Comparison of ENCODE assay signal across 12 cellular contexts in genomic region chr18:23883277-23883790, GRCh38.
DNase-seq lines count a peak whose midpoint lies in the region; ATAC-seq, FAIRE-seq and TF ChIP-seq lines count a peak whose summit lies in the region.
"Had no signal": no experiment of that assay in that cellular context is flagged by ENCODE, and none has a peak within 500 bp of the region (broad histone marks: within the 10 kb centered on the region; RNA-seq: fewer than 3 reads in every experiment).

No MANE protein-coding gene starts in this region.

- POLR2A ChIA-PET in HepG2 (lab: Yijun Ruan, JAX): interaction anchor here (0.6 to 3.1 kb wide), 6 partner anchors 12 to 232 kb away, joined by 3 to 10 read pairs (median 4); no protein-coding TSS in a partner anchor

- H3K27ac Mint-ChIP-seq in activated T-helper 17 cell treated with anti-CD3 and anti-CD28 coated beads, Interleukin-2, amount 50 U/mL, for 72 hours: no peak overlapping the region
- H3K27ac Mint-ChIP-seq: endodermal cell had no signal

- no peaks in the 10 kb centered on the region for H3K27me3 Mint-ChIP-seq in activated T-helper 17 cell treated with anti-CD3 and anti-CD28 coated beads, Interleukin-2, amount 50 U/mL, for 72 hours

- no peaks in the 10 kb centered on the region for H3K36me3 ChIP-seq in HepG2 (replicated peaks in 1 of 2; ENCODE audit: control insufficient read depth in 1 of 2, insufficient read depth in 2 of 2, low read length in 2 of 2)
- H3K36me3 ChIP-seq in aorta (ENCODE audit: control insufficient read depth in 1 of 2, insufficient read depth in 2 of 2, low read length in 1 of 2): no peaks in the 10 kb centered on the region
- H3K36me3 ChIP-seq: left lung had no signal

- H2AFZ ChIP-seq in HepG2 (ENCODE audit: low read length): peak overlapping the region; percentile 32

- in situ Hi-C loops in HepG2 (cut with HindIII; ENCODE audit: extremely low pct_ligation_motif_present, low pct_unique_long_range_greater_than_20kb): no loop called here

- peak overlapping the region; percentile 11; the same call in 1 of the 2 replicates for H3K9ac ChIP-seq in HepG2 (ENCODE audit: insufficient read depth, low read depth, low read length)

- intact Hi-C loops in Right ventricle myocardium inferior (cut with DNase I) (no loop called here), cardiac septum (cut with DNase I) (no loop called here), HepG2 (cut with micrococcal nuclease; ENCODE audit: unreplicated experiment) (no loop called here), aorta (cut with DNase I) (no loop called here)

- H3K4me3 ChIP-seq in HepG2 (replicated peaks in 1 of 3; ENCODE audit: insufficient read depth in 1 of 3, low read depth in 2 of 3, low read length in 3 of 3): peak overlapping the region in 2 of 3 experiments; percentile 1 to 24; a peak in 1 of 6 replicates
- no peak overlapping the region for H3K4me3 ChIP-seq in aorta (ENCODE audit: low read length in 2 of 2)
- H3K4me3 ChIP-seq: left lung had no signal

- no peaks in the 10 kb centered on the region for H3K36me3 Mint-ChIP-seq in activated T-helper 17 cell treated with anti-CD3 and anti-CD28 coated beads, Interleukin-2, amount 50 U/mL, for 72 hours (ENCODE audit: low read depth)

- peak; percentile 22 to 49; a peak in 1 of 4 replicates for TF ChIP-seq EP300 in HepG2 (IDR thresholded peaks at IDR 0.05; ENCODE audit: low read depth in 2 of 2, low read length in 2 of 2)
- TF ChIP-seq EP300 in HepG2 (CRISPR knock-in tag; IDR thresholded peaks at IDR 0.05; ENCODE audit: borderline replicate concordance): no peak

- 4% methylated on average over 3 of the region's 3 CpGs for WGBS in HepG2 (ENCODE audit: low lambda C conversion rate)
- WGBS in aorta, 2 donors: 92 to 94% methylated on average over 3 of the region's 3 CpGs

- peak; percentile 81 for FAIRE-seq in HepG2 (lab: Jason Lieb, UNC)

- no peak; a peak in 1 of 4 replicates for TF ChIP-seq POLR2A in HepG2 (IDR thresholded peaks at IDR 0.05; ENCODE audit: insufficient read depth in 1 of 2, low read depth in 2 of 2, low read length in 2 of 2)

- H3K79me2 ChIP-seq in HepG2 (ENCODE audit: insufficient read depth, low read length): no peaks in the 10 kb centered on the region

- no peaks in the 10 kb centered on the region for H4K20me1 ChIP-seq in HepG2 (ENCODE audit: insufficient read depth, low read length)

- ATAC-seq in Right ventricle myocardium inferior: peak; percentile 77
- peak; percentile 32 for ATAC-seq in activated T-helper 17 cell treated with anti-CD3 and anti-CD28 coated beads, Interleukin-2, amount 50 U/mL, for 72 hours (replicated peaks)
- ATAC-seq in HepG2: peak; percentile 96
- peak; percentile 80 for ATAC-seq in aorta (ENCODE audit: low FRiP score)
- ATAC-seq in GM21515 (IDR thresholded peaks at IDR 0.05; ENCODE audit: unreplicated experiment): no peak
- ATAC-seq in HG03139 (IDR thresholded peaks at IDR 0.05; ENCODE audit: unreplicated experiment): no peak
- ATAC-seq: left lung had no signal

- no peak overlapping the region for H3K4me3 Mint-ChIP-seq in activated T-helper 17 cell treated with anti-CD3 and anti-CD28 coated beads, Interleukin-2, amount 50 U/mL, for 72 hours
- H3K4me3 Mint-ChIP-seq: endodermal cell had no signal

- H3K4me1 Mint-ChIP-seq in activated T-helper 17 cell treated with anti-CD3 and anti-CD28 coated beads, Interleukin-2, amount 50 U/mL, for 72 hours: peaks cover 4% of the 10 kb centered on the region

- peaks cover 35% of the 10 kb centered on the region for H3K4me1 ChIP-seq in HepG2 (ENCODE audit: insufficient read depth, low read length)
- peaks cover 2 to 7% of the 10 kb centered on the region in 2 donors for H3K4me1 ChIP-seq in aorta (ENCODE audit: control insufficient read depth in 1 of 2, insufficient read depth in 2 of 2, low read length in 2 of 2)

- H3K4me2 ChIP-seq in HepG2 (ENCODE audit: low read depth, low read length): peak overlapping the region; percentile 61

- TF ChIP-seq RAD21 in HepG2 (CRISPR knock-in tag; IDR thresholded peaks at IDR 0.05): no peak

- H3K27me3 ChIP-seq in HepG2 (ENCODE audit: control insufficient read depth in 1 of 2, insufficient read depth in 2 of 2, low read length in 2 of 2) (no peaks in the 10 kb centered on the region), aorta (ENCODE audit: control insufficient read depth in 1 of 2, insufficient read depth in 2 of 2, low read length in 1 of 2) (no peaks in the 10 kb centered on the region)
- H3K27me3 ChIP-seq: left lung had no signal

- DNase-seq in Right ventricle myocardium inferior (ENCODE audit: missing footprints) (no peak), cardiac septum (ENCODE audit: low spot score) (no peak), HepG2 (ENCODE audit: low spot score) (peak; percentile 93), aorta (no peak), hypothalamus (lab: John Stamatoyannopoulos, UW) (no peak)
- DNase-seq: activated effector memory CD4-positive, alpha-beta T cell treated with anti-CD3 and anti-CD28 coated beads, Interleukin-2, amount 50 U/mL, for 16 hours; endodermal cell; left lung; NCI-H2227 treated with DMSO at 0.1 percent for 48 hours had no signal

- TF ChIP-seq CTCF in HepG2 (CRISPR knock-in tag; IDR thresholded peaks at IDR 0.05): no peak

- H3K27ac ChIP-seq in HepG2 (ENCODE audit: extremely low read length, insufficient read depth, low read length) (peak overlapping the region; percentile 65), aorta (ENCODE audit: low read depth in 1 of 2, low read length in 2 of 2) (no peak overlapping the region)

- no TSS peak for BruUV-seq in HepG2 (replicated peaks; lab: Mats Ljungman, UMichigan)

- CTCF ChIA-PET in HepG2 (lab: Yijun Ruan, JAX; ENCODE audit: low intra/inter-chr PET ratio, low total read pairs): no interaction called here

- no peaks in the 10 kb centered on the region for H3K9me3 Mint-ChIP-seq in activated T-helper 17 cell treated with anti-CD3 and anti-CD28 coated beads, Interleukin-2, amount 50 U/mL, for 72 hours
- H3K9me3 Mint-ChIP-seq: endodermal cell had no signal

- H3K9me3 ChIP-seq in HepG2 (ENCODE audit: low read length) (no peaks in the 10 kb centered on the region), aorta (ENCODE audit: control insufficient read depth, low read length) (no peaks in the 10 kb centered on the region)
- H3K9me3 ChIP-seq: left lung had no signal

TF ChIP-seq in HepG2, 621 proteins besides CTCF, POLR2A, EP300 and RAD21 (continues in another document):
- TF ChIP-seq PHF21A (CRISPR knock-in tag; IDR thresholded peaks at IDR 0.05): peak; percentile 26; the same call in 1 of the 2 replicates
- peak; percentile 48; the same call in 1 of the 2 replicates for TF ChIP-seq ONECUT2 (CRISPR knock-in tag; IDR thresholded peaks at IDR 0.05)
- TF ChIP-seq TBX2 (CRISPR knock-in tag; IDR thresholded peaks at IDR 0.05; ENCODE audit: borderline replicate concordance): peak; percentile 60; the same call in 1 of the 2 replicates
- TF ChIP-seq FOXK2 (IDR thresholded peaks at IDR 0.05): no peak
- TF ChIP-seq ZNF331 (CRISPR knock-in tag; IDR thresholded peaks at IDR 0.05): 0 out of 2 replicates have a peak, but pooled peaks have one; percentile 49
- peak in 1 of 2 experiments; percentile 77; a peak in 2 of 4 replicates for TF ChIP-seq ATF4 (CRISPR knock-in tag; IDR thresholded peaks at IDR 0.05)
- TF ChIP-seq CBX2 (IDR thresholded peaks at IDR 0.05; ENCODE audit: low read depth, low read length): no peak
- no peak for TF ChIP-seq CBX2 (CRISPR knock-in tag; IDR thresholded peaks at IDR 0.05; ENCODE audit: low read depth)
- TF ChIP-seq THRA (CRISPR knock-in tag; IDR thresholded peaks at IDR 0.05; ENCODE audit: borderline replicate concordance): 0 out of 2 replicates have a peak, but pooled peaks have one; percentile 35
- TF ChIP-seq FOXP4 (CRISPR knock-in tag; IDR thresholded peaks at IDR 0.05): 0 out of 2 replicates have a peak, but pooled peaks have one; percentile 27
- peak; percentile 54 for TF ChIP-seq POLR2G (IDR thresholded peaks at IDR 0.05; ENCODE audit: low read depth, low read length)
- TF ChIP-seq MLX (CRISPR knock-in tag; IDR thresholded peaks at IDR 0.05): no peak

Comparison
In these comparisons a context has a peak if more than half of its experiments do, and no peak if none do; other contexts are left out.
1. ATAC-seq: peak in Right ventricle myocardium inferior (single experiment), activated T-helper 17 cell treated with anti-CD3 and anti-CD28 coated beads, Interleukin-2, amount 50 U/mL, for 72 hours (single experiment), HepG2 (single experiment) and aorta (single experiment); none in GM21515 (single experiment) and HG03139 (single experiment).
2. H3K4me3 ChIP-seq: peak in HepG2 (2 of 3); none in aorta (0 of 2).